In the genomic region with DNA sequence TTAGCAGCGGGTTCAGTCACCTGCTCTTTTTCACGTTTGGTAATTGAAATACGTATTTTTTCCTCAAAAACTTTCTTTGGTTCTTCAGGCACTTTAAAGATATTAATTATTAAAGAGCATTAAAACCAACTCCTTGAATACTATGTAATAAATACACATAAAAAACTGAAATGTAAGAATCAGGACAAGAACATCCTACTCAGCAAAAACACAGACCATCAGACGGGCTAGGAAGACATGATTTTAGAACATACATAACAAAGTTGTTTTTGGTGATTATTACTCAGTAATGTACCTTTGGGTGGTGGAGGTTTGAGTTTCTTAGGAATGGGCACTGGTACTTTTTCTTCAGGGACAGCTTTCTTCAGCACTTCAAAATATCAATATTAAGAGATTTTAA, we compare ENCODE assay signal across 2 cellular contexts.
TF ChIP-seq lines count a peak whose summit lies in the region.

No MANE protein-coding gene starts in this region.

TF ChIP-seq in HepG2, 621 proteins besides CTCF, POLR2A, EP300 and RAD21 (continued from another document):
- TF ChIP-seq MAFF (IDR thresholded peaks at IDR 0.05; ENCODE audit: low read depth, low read length) (peak; percentile 84), MAFK (conservative IDR thresholded peaks at IDR 0.05 in 1 of 2, IDR thresholded peaks at IDR 0.05 in 1 of 2; ENCODE audit: low read length in 2 of 2) (peak; percentile 86 to 89)

TF ChIP-seq in IMR-90, 13 proteins besides CTCF, POLR2A, EP300 and RAD21 (continued from another document):
- TF ChIP-seq MXI1 (IDR thresholded peaks at IDR 0.05; ENCODE audit: borderline replicate concordance, low read depth, low read length) = no peak
